Comparison of ENCODE assay signal across 8 cellular contexts in genomic region chr2:12722445-12723316, GRCh38. TPM values are rescaled to one million over a fixed set of nuclear protein-coding genes. Genes with fewer than 3 reads are reported as not detected.
DNase-seq lines count a peak whose midpoint lies in the region; ATAC-seq and TF ChIP-seq lines count a peak whose summit lies in the region.
"Had no signal": no experiment of that assay in that cellular context is flagged by ENCODE, and none has a peak within 500 bp of the region (broad histone marks: within the 10 kb centered on the region; RNA-seq: fewer than 3 reads in every experiment).

No MANE protein-coding gene starts in this region.

- H3K4me1 ChIP-seq in DND-41 (ENCODE audit: insufficient read depth, low read length) (peaks cover 80% of the 10 kb centered on the region), parathyroid adenoma (peaks cover 33% of the 10 kb centered on the region)

- peaks cover 56% of the 10 kb centered on the region for H3K4me1 Mint-ChIP-seq in chondrocyte (ENCODE audit: low read depth)

- H3K27me3 ChIP-seq in DND-41 (ENCODE audit: insufficient read depth, low read length, poor library complexity) (no peaks in the 10 kb centered on the region), parathyroid adenoma (ENCODE audit: control insufficient read depth, insufficient read depth, low read length) (no peaks in the 10 kb centered on the region)

- peaks cover 92% of the 10 kb centered on the region for H3K79me2 ChIP-seq in DND-41 (ENCODE audit: insufficient read depth, low read length)
- H3K79me2 ChIP-seq in parathyroid adenoma, result peaks cover 3% of the 10 kb centered on the region

- ATAC-seq in DND-41 (ENCODE audit: insufficient read depth, low read depth), result no peak
- ATAC-seq in left lobe of liver, result no peak

- H3K27ac ChIP-seq in DND-41 (ENCODE audit: low read length), result 0 out of 2 replicates have a peak overlapping the region, but pooled peaks have one; percentile 14
- no peak overlapping the region for H3K27ac ChIP-seq in parathyroid adenoma

- H4K20me1 ChIP-seq in DND-41 (ENCODE audit: insufficient read depth, low read length), result peaks cover 49% of the 10 kb centered on the region

- DNase-seq in DND-41 (no peak), NB4 (ENCODE audit: low read depth) (peak; percentile 67), chondrocyte (ENCODE audit: low spot score) (no peak), left lobe of liver (ENCODE audit: low spot score) (no peak), NCI-H82 (lab: John Stamatoyannopoulos, UW) (no peak), NCI-H1694 (lab: John Stamatoyannopoulos, UW) (no peak)
- DNase-seq: activated B cell treated with CpG ODN at 0.5 μM for 24 hours had no signal

- no peaks in the 10 kb centered on the region for H3K9me3 Mint-ChIP-seq in chondrocyte (ENCODE audit: low read depth)
- H3K9me3 Mint-ChIP-seq: activated B cell treated with CpG ODN at 0.5 μM for 24 hours had no signal

- H3K9ac ChIP-seq in DND-41 (ENCODE audit: low read depth, low read length) (no peak overlapping the region), parathyroid adenoma (no peak overlapping the region)

- H3K9me3 ChIP-seq in DND-41 (ENCODE audit: insufficient read depth, low read length, severe bottlenecking) (no peaks in the 10 kb centered on the region), parathyroid adenoma (ENCODE audit: control insufficient read depth, low read length) (no peaks in the 10 kb centered on the region)

- H3K4me3 ChIP-seq in DND-41 (ENCODE audit: low read depth in 1 of 2, low read length in 2 of 2) (peak overlapping the region in 1 of 2 experiments; percentile 90; a peak in 1 of 4 replicates), NB4 (ENCODE audit: low read depth, low read length) (no peak overlapping the region), parathyroid adenoma (ENCODE audit: low read depth, low read length) (no peak overlapping the region)

- peaks cover 23% of the 10 kb centered on the region for H3K36me3 Mint-ChIP-seq in chondrocyte (ENCODE audit: low read depth)

- H3K4me2 ChIP-seq in DND-41 (ENCODE audit: insufficient read depth, low read length) (peak overlapping the region; percentile 96), parathyroid adenoma (ENCODE audit: low read length) (peak overlapping the region; percentile 90)

- no peak for TF ChIP-seq POLR2A in NB4 (IDR thresholded peaks at IDR 0.05; ENCODE audit: extremely low read depth, insufficient read length)

- peak overlapping the region; percentile 55 for H3K27ac Mint-ChIP-seq in chondrocyte (ENCODE audit: unreplicated experiment)

- peak; percentile 24 for TF ChIP-seq CTCF in DND-41 (IDR thresholded peaks at IDR 0.05; ENCODE audit: borderline replicate concordance, extremely low read depth, low read length, poor library complexity, severe bottlenecking)
- TF ChIP-seq CTCF in NB4 (IDR thresholded peaks at IDR 0.05; ENCODE audit: low read depth, low read length), result no peak
- TF ChIP-seq CTCF in chondrocyte (IDR thresholded peaks at IDR 0.05), result peak; percentile 47
- no peak for TF ChIP-seq CTCF in parathyroid adenoma (IDR thresholded peaks at IDR 0.05)

- H3K4me3 Mint-ChIP-seq in chondrocyte (ENCODE audit: unreplicated experiment), result peak overlapping the region; percentile 88

- H2AFZ ChIP-seq in DND-41 (ENCODE audit: low read depth, low read length) (no peak overlapping the region), parathyroid adenoma (no peak overlapping the region)

- H3K27me3 Mint-ChIP-seq in chondrocyte (ENCODE audit: low read depth), result no peaks in the 10 kb centered on the region
- H3K27me3 Mint-ChIP-seq: activated B cell treated with CpG ODN at 0.5 μM for 24 hours had no signal

- H3K36me3 ChIP-seq in DND-41 (ENCODE audit: insufficient read depth, low read length) (peaks cover 63% of the 10 kb centered on the region), parathyroid adenoma (ENCODE audit: control insufficient read depth, insufficient read depth, low read length) (no peaks in the 10 kb centered on the region)

RNA-seq across cellular contexts. Expression of gene TRIB2, which starts 5.9 kb away (rescaled TPM):
- total RNA-seq in chondrocyte (37.5 to 42.3 TPM (median 40.5 TPM) in 3 replicates), left lobe of liver (13.8 TPM)

Comparison
In these comparisons a context has a peak if more than half of its experiments do, and no peak if none do; other contexts are left out.
1. CTCF ChIP-seq: peak in DND-41 (single experiment) and chondrocyte (single experiment); none in NB4 (single experiment) and parathyroid adenoma (single experiment).